Comparison of ENCODE assay signal across 22 cellular contexts in the genomic region with DNA sequence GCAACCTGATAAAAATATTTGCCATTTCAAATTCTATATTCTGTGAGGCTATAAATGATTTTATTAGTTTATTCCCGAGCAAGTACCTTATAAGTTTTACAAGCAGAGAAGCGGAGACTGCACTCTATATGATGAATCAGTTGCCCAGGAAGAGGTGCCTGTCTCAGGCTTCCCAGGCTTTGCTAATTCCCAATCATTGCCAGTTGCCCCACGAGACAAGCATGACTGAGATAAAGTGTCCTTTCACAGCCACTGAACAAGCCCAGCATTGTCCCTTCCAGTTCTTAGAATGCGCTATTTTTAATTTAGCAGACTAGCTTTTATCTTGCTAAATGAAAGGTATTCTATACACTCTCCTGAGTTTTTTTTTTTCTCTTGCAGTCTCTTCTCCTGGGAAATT.
DNase-seq lines count a peak whose midpoint lies in the region; ATAC-seq and TF ChIP-seq lines count a peak whose summit lies in the region.
"Had no signal": no experiment of that assay in that cellular context is flagged by ENCODE, and none has a peak within 500 bp of the region (broad histone marks: within the 10 kb centered on the region; RNA-seq: fewer than 3 reads in every experiment).

No MANE protein-coding gene starts in this region.

- peak overlapping the region in 1 of 2 experiments; percentile 62; a peak in 1 of 4 replicates for H3K27ac ChIP-seq in SK-N-SH (ENCODE audit: low read depth in 2 of 2, low read length in 1 of 2)
- H3K27ac ChIP-seq in substantia nigra (ENCODE audit: low read depth, low read length, poor library complexity, severe bottlenecking): peak overlapping the region; percentile 86
- H3K27ac ChIP-seq: 22Rv1, coronary artery, uterus had no signal

- DNase-seq in SK-N-SH (peak; percentile 20), globus pallidus (ENCODE audit: low spot score) (peak; percentile 96), middle frontal gyrus (ENCODE audit: extremely low spot score, low spot score) (peak; percentile 62), substantia nigra (lab: John Stamatoyannopoulos, UW) (peak in 47 of 49 donors; percentile 9 to 90 (median 59)), ecto neural progenitor cell (ENCODE audit: low spot score) (no peak)
- DNase-seq in activated T-cell treated with anti-CD3 and anti-CD28 coated beads, Interleukin-2, amount 50 U/mL, for 48 hours: no peak
- DNase-seq: activated CD8-positive, alpha-beta T cell treated with anti-CD3 and anti-CD28 coated beads, Interleukin-2, amount 10 ng/mL, durations not matched to agents 7 days and 5 days; activated naive CD4-positive, alpha-beta T cell treated with anti-CD3 and anti-CD28 coated beads, Interleukin-2, amount 50 U/mL, for 16 hours; activated T-cell treated with anti-CD3 and anti-CD28 coated beads, Interleukin-2, amount 50 U/mL, for 4 hours; AML-193; kidney; mesendoderm; NCI-H1092; NCI-H2029; NK-92 treated with Interleukin-12 subunit alpha and Interleukin-12 subunit beta, amount 100 ng/mL, for 24 hours; T1000; uterus had no signal

- H3K4me3 ChIP-seq in SK-N-SH (ENCODE audit: low read depth in 2 of 2, low read length in 1 of 2): no peak overlapping the region
- H3K4me3 ChIP-seq: coronary artery, uterus had no signal

- H4K20me1 ChIP-seq in SK-N-SH (ENCODE audit: insufficient read depth): no peaks in the 10 kb centered on the region

- no peak overlapping the region for H3K9ac ChIP-seq in SK-N-SH

- CTCF ChIA-PET in SK-N-SH (lab: Yijun Ruan, JAX): interaction anchor here (1.0 to 1.4 kb wide), 2 partner anchors 21 to 193 kb away, joined by 3 to 4 read pairs; no protein-coding TSS in a partner anchor

- no peak overlapping the region for H2AFZ ChIP-seq in SK-N-SH (ENCODE audit: low read depth)

- TF ChIP-seq RAD21 in SK-N-SH (IDR thresholded peaks at IDR 0.05; ENCODE audit: low read length): no peak

- peaks cover 6% of the 10 kb centered on the region for H3F3A ChIP-seq in SK-N-SH (replicated peaks; ENCODE audit: insufficient read depth)

- ATAC-seq in SK-N-SH treated with all-trans-retinoic acid at 6 μM for 48 hours (no peak; the same call in 2 of the 3 replicates), GM19452 (IDR thresholded peaks at IDR 0.05; ENCODE audit: unreplicated experiment) (no peak)
- ATAC-seq: activated CD8-positive, alpha-beta T cell treated with anti-CD3 and anti-CD28 coated beads, Interleukin-2, amount 10 ng/mL, durations not matched to agents 7 days and 5 days; activated T-cell treated with anti-CD3 and anti-CD28 coated beads, Interleukin-2, amount 50 U/mL, for 4 hours; HCT116 had no signal

- no peak for TF ChIP-seq CTCF in SK-N-SH (IDR thresholded peaks at IDR 0.05)

- no peak overlapping the region for H3K4me2 ChIP-seq in SK-N-SH

- no peaks in the 10 kb centered on the region for H3K9me3 ChIP-seq in SK-N-SH
- H3K9me3 ChIP-seq: uterus had no signal

- H3K79me2 ChIP-seq in SK-N-SH (ENCODE audit: insufficient read depth): no peaks in the 10 kb centered on the region

- TF ChIP-seq EP300 in SK-N-SH (IDR thresholded peaks at IDR 0.05; ENCODE audit: borderline replicate concordance in 1 of 2, low read depth in 1 of 2, low read length in 1 of 2): no peak

- POLR2A ChIA-PET in SK-N-SH (lab: Yijun Ruan, JAX): no interaction called here

- peaks cover 0 to 13% of the 10 kb centered on the region in 2 experiments; a peak in 3 of 4 replicates for H3K4me1 ChIP-seq in SK-N-SH (ENCODE audit: control insufficient read depth in 1 of 2, insufficient read depth in 2 of 2, low read depth in 1 of 2, low read length in 1 of 2)
- H3K4me1 ChIP-seq: uterus had no signal

- WGBS in SK-N-SH (ENCODE audit: low lambda C conversion rate): 68% methylated on average over 4 of the region's 4 CpGs

- no peaks in the 10 kb centered on the region for H3K9me2 ChIP-seq in SK-N-SH

- no peaks in the 10 kb centered on the region for H3K27me3 ChIP-seq in SK-N-SH (ENCODE audit: insufficient read depth)
- H3K27me3 ChIP-seq: uterus had no signal

- no peaks in the 10 kb centered on the region for H3K36me3 ChIP-seq in SK-N-SH (replicated peaks in 1 of 2; ENCODE audit: control insufficient read depth in 1 of 2, insufficient read depth in 2 of 2, low read length in 1 of 2)
- H3K36me3 ChIP-seq: uterus had no signal

TF ChIP-seq in SK-N-SH, 30 proteins besides CTCF, POLR2A, EP300 and RAD21 (continues in another document):
- TF ChIP-seq, protein P1, sequence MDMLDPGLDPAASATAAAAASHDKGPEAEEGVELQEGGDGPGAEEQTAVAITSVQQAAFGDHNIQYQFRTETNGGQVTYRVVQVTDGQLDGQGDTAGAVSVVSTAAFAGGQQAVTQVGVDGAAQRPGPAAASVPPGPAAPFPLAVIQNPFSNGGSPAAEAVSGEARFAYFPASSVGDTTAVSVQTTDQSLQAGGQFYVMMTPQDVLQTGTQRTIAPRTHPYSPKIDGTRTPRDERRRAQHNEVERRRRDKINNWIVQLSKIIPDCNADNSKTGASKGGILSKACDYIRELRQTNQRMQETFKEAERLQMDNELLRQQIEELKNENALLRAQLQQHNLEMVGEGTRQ (IDR thresholded peaks at IDR 0.05; ENCODE audit: borderline replicate concordance, low read depth, low read length): no peak
- TF ChIP-seq ELF1 (IDR thresholded peaks at IDR 0.05) (no peak), JUND (IDR thresholded peaks at IDR 0.05) (no peak), MXI1 (IDR thresholded peaks at IDR 0.05; ENCODE audit: low read depth, low read length) (no peak), CHD2 (IDR thresholded peaks at IDR 0.05; ENCODE audit: low read length, partially characterized antibody) (no peak), FOXM1 (IDR thresholded peaks at IDR 0.05; ENCODE audit: low read depth) (no peak), RXRA (IDR thresholded peaks at IDR 0.05; ENCODE audit: borderline replicate concordance, low read depth) (no peak)

TF ChIP-seq in SK-N-SH treated with all-trans-retinoic acid at 6 μM for 48 hours, 23 proteins besides CTCF, POLR2A, EP300 and RAD21:
- no peak for TF ChIP-seq GLIS3 (CRISPR knock-in tag; IDR thresholded peaks at IDR 0.05)
- TF ChIP-seq, protein P2, sequence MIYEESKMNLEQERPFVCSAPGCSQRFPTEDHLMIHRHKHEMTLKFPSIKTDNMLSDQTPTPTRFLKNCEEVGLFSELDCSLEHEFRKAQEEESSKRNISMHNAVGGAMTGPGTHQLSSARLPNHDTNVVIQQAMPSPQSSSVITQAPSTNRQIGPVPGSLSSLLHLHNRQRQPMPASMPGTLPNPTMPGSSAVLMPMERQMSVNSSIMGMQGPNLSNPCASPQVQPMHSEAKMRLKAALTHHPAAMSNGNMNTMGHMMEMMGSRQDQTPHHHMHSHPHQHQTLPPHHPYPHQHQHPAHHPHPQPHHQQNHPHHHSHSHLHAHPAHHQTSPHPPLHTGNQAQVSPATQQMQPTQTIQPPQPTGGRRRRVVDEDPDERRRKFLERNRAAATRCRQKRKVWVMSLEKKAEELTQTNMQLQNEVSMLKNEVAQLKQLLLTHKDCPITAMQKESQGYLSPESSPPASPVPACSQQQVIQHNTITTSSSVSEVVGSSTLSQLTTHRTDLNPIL (CRISPR knock-in tag; IDR thresholded peaks at IDR 0.05; ENCODE audit: low read depth): no peak

Comparison
In these comparisons a context has a peak if more than half of its experiments do, and no peak if none do; other contexts are left out.
1. DNase-seq: peak in SK-N-SH (single experiment), globus pallidus (single experiment), middle frontal gyrus (single experiment) and substantia nigra (47 of 49); none in activated T-cell treated with anti-CD3 and anti-CD28 coated beads, Interleukin-2, amount 50 U/mL, for 48 hours (0 of 2) and ecto neural progenitor cell (single experiment).